In genomic region chr4:110245567-110245966, GRCh38 we compare ENCODE assay signal across 17 cellular contexts. TPM values are rescaled to one million over a fixed set of nuclear protein-coding genes. Genes with fewer than 3 reads are reported as not detected.
DNase-seq lines count a peak whose midpoint lies in the region; ATAC-seq, FAIRE-seq and TF ChIP-seq lines count a peak whose summit lies in the region.
"Had no signal": no experiment of that assay in that cellular context is flagged by ENCODE, and none has a peak within 500 bp of the region (broad histone marks: within the 10 kb centered on the region; RNA-seq: fewer than 3 reads in every experiment).

No MANE protein-coding gene starts in this region.

- no peak overlapping the region for H2BK12ac ChIP-seq in mesenchymal stem cell (ENCODE audit: low read length in 2 of 2)

- no peak overlapping the region for H3K18ac ChIP-seq in mesenchymal stem cell (ENCODE audit: low read depth in 1 of 2, low read length in 2 of 2)

- no peak overlapping the region for H2BK15ac ChIP-seq in mesenchymal stem cell (ENCODE audit: low read depth, poor library complexity, severe bottlenecking)

- no peak overlapping the region for H4K8ac ChIP-seq in mesenchymal stem cell (ENCODE audit: low read length)

- FAIRE-seq in K562 (lab: Jason Lieb, UNC) = peak; percentile 64
- FAIRE-seq: TTC549 had no signal

- H3K4me3 ChIP-seq in K562 (no peak overlapping the region), mesenchymal stem cell (ENCODE audit: insufficient read depth in 1 of 2, low read depth in 1 of 2, low read length in 2 of 2) (peak overlapping the region in 1 of 2 experiments; percentile 41)

- no peak for TF ChIP-seq CTCF in K562 (IDR thresholded peaks at IDR 0.05 in 2 of 3, conservative IDR thresholded peaks at IDR 0.05 in 1 of 3; ENCODE audit: insufficient read depth in 2 of 3, low read depth in 1 of 3, low read length in 3 of 3)

- H2AK5ac ChIP-seq in mesenchymal stem cell (ENCODE audit: low read length, severe bottlenecking) = no peak overlapping the region

- DNase-seq in Daoy (ENCODE audit: low read depth) = peak; percentile 12
- DNase-seq in HT1080 (ENCODE audit: low read depth) = peak; percentile 51
- peak in 1 of 4 experiments; percentile 54 for DNase-seq in K562 (ENCODE audit: extremely low read depth in 1 of 4, low spot score in 3 of 4)
- DNase-seq in mesenchymal stem cell = no peak
- DNase-seq in midbrain (lab: John Stamatoyannopoulos, UW) = no peak
- DNase-seq in NCI-H1930 (lab: John Stamatoyannopoulos, UW) = no peak
- DNase-seq in natural killer cell treated with Interleukin-12 subunit alpha and Interleukin-12 subunit beta and Interleukin-15 and Interleukin-18, amount 100 ng/mL, for 72 hours (ENCODE audit: low spot score) = no peak
- DNase-seq: activated CD4-positive, alpha-beta memory T cell treated with anti-CD3 and anti-CD28 coated beads for 36 hours; effector CD8-positive, alpha-beta T cell; immature natural killer cell; MV-4-11; NCI-H2171 treated with DMSO at 0.1 percent for 48 hours; stimulated activated CD4-positive, alpha-beta T cell treated with anti-CD3 and anti-CD28 coated beads, Interleukin-15, amount 100 ng/mL, for 24 hours had no signal

- no peak overlapping the region for H3K23ac ChIP-seq in mesenchymal stem cell (ENCODE audit: low read length in 2 of 2)

- no peak overlapping the region for H4K91ac ChIP-seq in mesenchymal stem cell (ENCODE audit: low read length)

- 2% methylated on average over 5 of the region's 5 CpGs for WGBS in K562 (ENCODE audit: insufficient coverage, low coverage, missing lambda C conversion rate)
- 50% methylated on average over 3 of the region's 5 CpGs for WGBS in mesenchymal stem cell

- H3K79me2 ChIP-seq in K562 (ENCODE audit: control insufficient read depth, insufficient read depth, low read length) = no peaks in the 10 kb centered on the region
- H3K79me2 ChIP-seq: parathyroid adenoma had no signal

- CTCF ChIA-PET in K562 (lab: Yijun Ruan, JAX; ENCODE audit: low intra/inter-chr PET ratio) = no interaction called here

- no peaks in the 10 kb centered on the region for H3K79me1 ChIP-seq in mesenchymal stem cell (replicated peaks; ENCODE audit: low read length, poor library complexity, severe bottlenecking)

- H3K4me2 ChIP-seq in K562 (ENCODE audit: insufficient read depth, low read length) (peak overlapping the region; percentile 32), mesenchymal stem cell (ENCODE audit: low read length, poor library complexity, severe bottlenecking) (peak overlapping the region; percentile 50)

- H3K9ac ChIP-seq in K562 (ENCODE audit: insufficient read depth in 1 of 2, low read depth in 2 of 2, low read length in 2 of 2) (no peak overlapping the region), mesenchymal stem cell (ENCODE audit: low read length) (no peak overlapping the region)
- H3K9ac ChIP-seq: parathyroid adenoma had no signal

- intact Hi-C loops in K562 (cut with micrococcal nuclease) = no loop called here

- H3K9me3 ChIP-seq in K562 (replicated peaks; ENCODE audit: control insufficient read depth, insufficient read depth, low read depth, low read length) (0 out of 2 replicates have a peak, but pooled peaks cover 2% of the 10 kb centered on the region), mesenchymal stem cell (ENCODE audit: control insufficient read depth, low read length) (no peaks in the 10 kb centered on the region)

- H3K4me1 ChIP-seq in K562 (replicated peaks in 1 of 2; ENCODE audit: control insufficient read depth in 2 of 2, insufficient read depth in 2 of 2, low read length in 2 of 2) (peaks cover 20 to 38% of the 10 kb centered on the region in 2 experiments), mesenchymal stem cell (ENCODE audit: control insufficient read depth, insufficient read depth, low read depth, low read length) (no peaks in the 10 kb centered on the region)
- H3K4me1 ChIP-seq: parathyroid adenoma had no signal

- TF ChIP-seq EP300 in K562 (IDR thresholded peaks at IDR 0.05; ENCODE audit: low read length) = no peak

- H3K27ac ChIP-seq in K562 (ENCODE audit: extremely low read depth, low read depth, low read length) (no peak overlapping the region), mesenchymal stem cell (ENCODE audit: low read length, poor library complexity, severe bottlenecking) (no peak overlapping the region)
- H3K27ac ChIP-seq: parathyroid adenoma had no signal

- no peaks in the 10 kb centered on the region for H3K36me3 Mint-ChIP-seq in natural killer cell treated with Interleukin-12 subunit alpha and Interleukin-12 subunit beta and Interleukin-15 and Interleukin-18, amount 100 ng/mL, for 72 hours
- H3K36me3 Mint-ChIP-seq: activated CD4-positive, alpha-beta memory T cell treated with anti-CD3 and anti-CD28 coated beads for 36 hours; immature natural killer cell had no signal

- H3K4ac ChIP-seq in mesenchymal stem cell (ENCODE audit: low read depth in 1 of 2, low read length in 2 of 2) = no peak overlapping the region

- POLR2A ChIA-PET in K562 (lab: Yijun Ruan, JAX) = no interaction called here

- H3K36me3 ChIP-seq in K562 (ENCODE audit: control insufficient read depth, insufficient read depth, low read length) = no peaks in the 10 kb centered on the region
- H3K36me3 ChIP-seq in mesenchymal stem cell (ENCODE audit: control insufficient read depth in 1 of 2, insufficient read depth in 2 of 2, low read depth in 1 of 2, low read length in 2 of 2) = no peaks in the 10 kb centered on the region

- H3K9me3 Mint-ChIP-seq in natural killer cell treated with Interleukin-12 subunit alpha and Interleukin-12 subunit beta and Interleukin-15 and Interleukin-18, amount 100 ng/mL, for 72 hours = no peaks in the 10 kb centered on the region
- H3K9me3 Mint-ChIP-seq: activated CD4-positive, alpha-beta memory T cell treated with anti-CD3 and anti-CD28 coated beads for 36 hours; immature natural killer cell had no signal

- in situ Hi-C loops in K562 (cut with MboI) = no loop called here

- peak overlapping the region; percentile 83 for H2AFZ ChIP-seq in K562 (ENCODE audit: low read depth, low read length)
- no peak overlapping the region for H2AFZ ChIP-seq in mesenchymal stem cell (ENCODE audit: low read depth, low read length)
- H2AFZ ChIP-seq: parathyroid adenoma had no signal

- no peaks in the 10 kb centered on the region for H3K4me1 Mint-ChIP-seq in natural killer cell treated with Interleukin-12 subunit alpha and Interleukin-12 subunit beta and Interleukin-15 and Interleukin-18, amount 100 ng/mL, for 72 hours (ENCODE audit: low read depth in 2 of 2)
- H3K4me1 Mint-ChIP-seq: B cell, immature natural killer cell had no signal

- H3K27ac Mint-ChIP-seq in natural killer cell treated with Interleukin-12 subunit alpha and Interleukin-12 subunit beta and Interleukin-15 and Interleukin-18, amount 100 ng/mL, for 72 hours = no peak overlapping the region
- H3K27ac Mint-ChIP-seq: activated CD4-positive, alpha-beta memory T cell treated with anti-CD3 and anti-CD28 coated beads for 36 hours; B cell; immature natural killer cell had no signal

- no peaks in the 10 kb centered on the region; a peak in 1 of 5 replicates for H3K27me3 ChIP-seq in K562 (ENCODE audit: control insufficient read depth in 2 of 2, insufficient read depth in 2 of 2, low read length in 2 of 2)
- no peaks in the 10 kb centered on the region for H3K27me3 ChIP-seq in mesenchymal stem cell (ENCODE audit: control insufficient read depth in 1 of 2, insufficient read depth in 1 of 2, low read length in 2 of 2)

- H2BK120ac ChIP-seq in mesenchymal stem cell (ENCODE audit: low read depth, low read length) = no peak overlapping the region

- H4K20me1 ChIP-seq in K562 (replicated peaks; ENCODE audit: control insufficient read depth, insufficient read depth, low read length) = no peaks in the 10 kb centered on the region

- H3K14ac ChIP-seq in mesenchymal stem cell (ENCODE audit: low read length in 2 of 2) = no peak overlapping the region

- no TSS peak for BruUV-seq in K562 (replicated peaks; lab: Mats Ljungman, UMichigan)

- no peak overlapping the region for H3K4me3 Mint-ChIP-seq in natural killer cell treated with Interleukin-12 subunit alpha and Interleukin-12 subunit beta and Interleukin-15 and Interleukin-18, amount 100 ng/mL, for 72 hours
- H3K4me3 Mint-ChIP-seq: activated CD4-positive, alpha-beta memory T cell treated with anti-CD3 and anti-CD28 coated beads for 36 hours; B cell; immature natural killer cell had no signal

- no peak for TF ChIP-seq RAD21 in K562 (CRISPR knock-in tag; conservative IDR thresholded peaks at IDR 0.05 in 1 of 2, IDR thresholded peaks at IDR 0.05 in 1 of 2)

- peaks cover 0 to 9% of the 10 kb centered on the region in 2 donors for H3K27me3 Mint-ChIP-seq in natural killer cell treated with Interleukin-12 subunit alpha and Interleukin-12 subunit beta and Interleukin-15 and Interleukin-18, amount 100 ng/mL, for 72 hours

- ATAC-seq in K562 (peak; percentile 69), HG03097 (IDR thresholded peaks at IDR 0.05; ENCODE audit: low FRiP score, unreplicated experiment) (no peak)
- no peak for ATAC-seq in natural killer cell treated with Interleukin-12 subunit alpha and Interleukin-12 subunit beta and Interleukin-15 and Interleukin-18, amount 100 ng/mL, for 72 hours

- no peak for TF ChIP-seq POLR2A in K562 (conservative IDR thresholded peaks at IDR 0.05)

- no peaks in the 10 kb centered on the region for H3K9me1 ChIP-seq in K562 (ENCODE audit: control insufficient read depth, insufficient read depth, low read length)

- H2BK5ac ChIP-seq in mesenchymal stem cell (ENCODE audit: low read depth, low read length, poor library complexity, severe bottlenecking) = peak overlapping the region; percentile 66

RNA-seq across cellular contexts. Expression of gene ELOVL6, which starts 47.2 kb away (rescaled TPM):
- 3.9 and 11.9 TPM in 2 replicates for total RNA-seq in Daoy (2014; rRNA removed; shearing (Covaris generic))
- 7.2 and 25.6 TPM in 2 replicates for total RNA-seq in HT1080 (2014; rRNA removed; shearing (Covaris generic))
- 18.0 and 22.4 TPM in 2 replicates for polyA plus RNA-seq in HT1080 (2015; cell fraction: cytosol; rRNA removed)
- 19.9 and 21.6 TPM in 2 replicates for polyA plus RNA-seq in HT1080 (2015; cell fraction: nucleus; rRNA removed)
- total RNA-seq in K562 (2011; cell fraction: chromatin; rRNA removed; ENCODE audit: low replicate concordance) = 35.9 and 91.6 TPM in 2 replicates
- 22.5 and 58.2 TPM in 2 replicates for total RNA-seq in K562 (2011; cell fraction: nucleolus; rRNA removed)
- 57.6 and 78.6 TPM in 2 replicates for total RNA-seq in K562 (2011; cell fraction: nucleoplasm; rRNA removed)
- total RNA-seq in K562 (2014; rRNA removed) (18.3 and 18.4 TPM in 2 replicates), K562 (2014; rRNA removed; fragmentation: Illumina TruSeq; extraction: Trizol) (51.0 and 56.5 TPM in 2 replicates), K562 (2015; rRNA removed; fragmentation: Illumina TruSeq; extraction: Trizol) (34.0 and 36.4 TPM in 2 replicates), K562 (2021) (50.4 and 55.0 TPM in 2 replicates)
- polyA plus RNA-seq in K562 (2011; rRNA removed) (72.9 and 81.1 TPM in 2 replicates), K562 (2014; fragmentation: Illumina TruSeq; extraction: Trizol) (58.8 and 82.6 TPM in 2 replicates), K562 (2014; fragmentation: Nextera tagmentation; extraction: Ambion mirVana) (10 to 100 TPM; 30.9 to 31.0 TPM), K562 (2014; rRNA removed) (46.0 and 77.8 TPM in 2 replicates)
- 21.1 and 30.4 TPM in 2 replicates for polyA plus RNA-seq in K562 (2011; cell fraction: cytosol; rRNA removed)
- polyA plus RNA-seq in K562 (2011; cell fraction: nucleus; rRNA removed) = 29.4 and 50.1 TPM in 2 replicates
- polyA plus RNA-seq in K562 (2012) = 31.1 and 56.7 TPM in 2 replicates
- 66.7 and 67.9 TPM in 2 replicates for polyA minus RNA-seq in K562 (2011; rRNA and poly(A)+ RNA removed)
- polyA minus RNA-seq in K562 (2011; cell fraction: cytosol; rRNA and poly(A)+ RNA removed) = 18.6 and 21.9 TPM in 2 replicates
- polyA minus RNA-seq in K562 (2011; cell fraction: nucleus; rRNA and poly(A)+ RNA removed) = 19.7 and 20.5 TPM in 2 replicates
- polyA plus RNA-seq in mesenchymal stem cell (2013, experiment 1 of 2) = 49.2 TPM
- 50.6 TPM for polyA plus RNA-seq in mesenchymal stem cell (2013, experiment 2 of 2)
- 10 to 100 TPM; 20.2 to 26.5 TPM for total RNA-seq in natural killer cell treated with Interleukin-12 subunit alpha and Interleukin-12 subunit beta and Interleukin-15 and Interleukin-18, amount 100 ng/mL, for 72 hours

Comparison
In these comparisons a context has a peak if more than half of its experiments do, and no peak if none do; other contexts are left out.
1. DNase-seq: peak in Daoy (single experiment) and HT1080 (single experiment); none in mesenchymal stem cell (single experiment), midbrain (single experiment), NCI-H1930 (0 of 2) and natural killer cell treated with Interleukin-12 subunit alpha and Interleukin-12 subunit beta and Interleukin-15 and Interleukin-18, amount 100 ng/mL, for 72 hours (single experiment).